Comparison of ENCODE assay signal across 8 cellular contexts in genomic region chr19:49361438-49362047, GRCh38. TPM values are rescaled to one million over a fixed set of nuclear protein-coding genes. Genes with fewer than 3 reads are reported as not detected.
DNase-seq lines count a peak whose midpoint lies in the region; ATAC-seq and TF ChIP-seq lines count a peak whose summit lies in the region.

No MANE protein-coding gene starts in this region.

- no peaks in the 10 kb centered on the region for H3K9me3 ChIP-seq in left ventricle myocardium inferior (replicated peaks)
- no peaks in the 10 kb centered on the region for H3K9me3 ChIP-seq in psoas muscle

- H3K27ac ChIP-seq in left ventricle myocardium inferior (replicated peaks) = peak overlapping the region; percentile 96
- peak overlapping the region; percentile 79 for H3K27ac ChIP-seq in psoas muscle

- H3K4me3 ChIP-seq in left ventricle myocardium inferior (peak overlapping the region; percentile 85), psoas muscle (peak overlapping the region; percentile 83)

- H3K4me1 Mint-ChIP-seq in activated T-cell treated with anti-CD3 and anti-CD28 coated beads, Interleukin-2, amount 50 U/mL, for 4 hours (ENCODE audit: low read depth) = peaks cover 14% of the 10 kb centered on the region
- peaks cover 6% of the 10 kb centered on the region for H3K4me1 Mint-ChIP-seq in activated naive CD8-positive, alpha-beta T cell treated with anti-CD3 and anti-CD28 coated beads for 36 hours

- no peaks in the 10 kb centered on the region for H3K27me3 ChIP-seq in left ventricle myocardium inferior (ENCODE audit: low read depth)
- H3K27me3 ChIP-seq in psoas muscle (ENCODE audit: insufficient read depth in 3 of 3, low read length in 2 of 3) = no peaks in the 10 kb centered on the region

- peaks cover 39% of the 10 kb centered on the region for H3K4me1 ChIP-seq in left ventricle myocardium inferior
- H3K4me1 ChIP-seq in psoas muscle = peaks cover 4% of the 10 kb centered on the region

- H3K27ac Mint-ChIP-seq in activated naive CD8-positive, alpha-beta T cell treated with anti-CD3 and anti-CD28 coated beads for 36 hours = no peak overlapping the region

- peaks cover 22% of the 10 kb centered on the region for H3K27me3 Mint-ChIP-seq in activated T-cell treated with anti-CD3 and anti-CD28 coated beads, Interleukin-2, amount 50 U/mL, for 4 hours (ENCODE audit: low read depth)
- peaks cover 6% of the 10 kb centered on the region for H3K27me3 Mint-ChIP-seq in activated naive CD8-positive, alpha-beta T cell treated with anti-CD3 and anti-CD28 coated beads for 36 hours

- DNase-seq in activated T-cell treated with anti-CD3 and anti-CD28 coated beads, Interleukin-2, amount 50 U/mL, for 4 hours = no peak
- DNase-seq in activated T-cell treated with anti-CD3 and anti-CD28 coated beads, Interleukin-2, amount 50 U/mL, for 48 hours = no peak
- no peak for DNase-seq in activated naive CD8-positive, alpha-beta T cell treated with anti-CD3 and anti-CD28 coated beads for 36 hours
- peak; percentile 85 for DNase-seq in left ventricle myocardium inferior
- peak; percentile 77 to 85 for DNase-seq in psoas muscle
- no peak for DNase-seq in NCI-H2171 treated with DMSO at 0.1 percent for 48 hours (lab: John Stamatoyannopoulos, UW)

- H3K36me3 ChIP-seq in left ventricle myocardium inferior (peaks cover 23% of the 10 kb centered on the region), psoas muscle (ENCODE audit: insufficient read depth in 1 of 2, low read depth in 1 of 2) (peaks cover 0 to 22% of the 10 kb centered on the region in 2 donors)

- H3K36me3 Mint-ChIP-seq in activated T-cell treated with anti-CD3 and anti-CD28 coated beads, Interleukin-2, amount 50 U/mL, for 4 hours (ENCODE audit: insufficient read depth) = no peaks in the 10 kb centered on the region
- no peaks in the 10 kb centered on the region for H3K36me3 Mint-ChIP-seq in activated naive CD8-positive, alpha-beta T cell treated with anti-CD3 and anti-CD28 coated beads for 36 hours

- TF ChIP-seq CTCF in left ventricle myocardium inferior (IDR thresholded peaks at IDR 0.05; ENCODE audit: borderline replicate concordance) (no peak), psoas muscle (IDR thresholded peaks at IDR 0.05) (no peak)

- intact Hi-C loops in left ventricle myocardium inferior (cut with micrococcal nuclease) (no loop called here), psoas muscle (cut with DNase I) (no loop called here)

- no peak for ATAC-seq in activated T-cell treated with anti-CD3 and anti-CD28 coated beads, Interleukin-2, amount 50 U/mL, for 4 hours
- peak; percentile 25 to 60 (median 35) for ATAC-seq in psoas muscle
- ATAC-seq in GM21717 (IDR thresholded peaks at IDR 0.05; ENCODE audit: unreplicated experiment) = no peak
- ATAC-seq in HG03159 (IDR thresholded peaks at IDR 0.05; ENCODE audit: unreplicated experiment) = no peak

- peak overlapping the region; percentile 54 for H3K4me3 Mint-ChIP-seq in activated T-cell treated with anti-CD3 and anti-CD28 coated beads, Interleukin-2, amount 50 U/mL, for 4 hours
- H3K4me3 Mint-ChIP-seq in activated naive CD8-positive, alpha-beta T cell treated with anti-CD3 and anti-CD28 coated beads for 36 hours = peak overlapping the region; percentile 53

- no peaks in the 10 kb centered on the region for H3K9me3 Mint-ChIP-seq in activated T-cell treated with anti-CD3 and anti-CD28 coated beads, Interleukin-2, amount 50 U/mL, for 4 hours
- no peaks in the 10 kb centered on the region for H3K9me3 Mint-ChIP-seq in activated naive CD8-positive, alpha-beta T cell treated with anti-CD3 and anti-CD28 coated beads for 36 hours

- WGBS in psoas muscle, 3 donors = 4 to 5% (median 4%) methylated on average over 24 to 27 of the region's 27 CpGs

RNA-seq across cellular contexts. Expression of gene TEAD2, which starts 0.7 kb away (rescaled TPM):
- total RNA-seq in activated T-cell treated with anti-CD3 and anti-CD28 coated beads, Interleukin-2, amount 50 U/mL, for 4 hours = under 1 TPM in 2 of 3 donors, not detected in 1; 0.16 to 0.33 TPM
- not detected for total RNA-seq in activated naive CD8-positive, alpha-beta T cell treated with anti-CD3 and anti-CD28 coated beads for 36 hours
- total RNA-seq in left ventricle myocardium inferior = 44.1 TPM
- total RNA-seq in psoas muscle = 10 to 100 TPM; 13.8 to 24.1 (median 14.8) TPM
- polyA plus RNA-seq in psoas muscle = 10 to 100 TPM in 2 of 3 donors, 1 to 10 TPM in 1; 9.7 to 23.0 (median 15.0) TPM

RNA-seq across cellular contexts. Expression of gene DKKL1, which starts 2.1 kb away (rescaled TPM):
- total RNA-seq in activated T-cell treated with anti-CD3 and anti-CD28 coated beads, Interleukin-2, amount 50 U/mL, for 4 hours = not detected
- not detected for total RNA-seq in activated naive CD8-positive, alpha-beta T cell treated with anti-CD3 and anti-CD28 coated beads for 36 hours
- total RNA-seq in left ventricle myocardium inferior = not detected
- not detected for total RNA-seq in psoas muscle
- polyA plus RNA-seq in psoas muscle = under 1 TPM in 1 of 3 donors, not detected in 2; 0.06 TPM

RNA-seq across cellular contexts. Expression of gene CD37, which starts 26.3 kb away (rescaled TPM):
- 100 to 1,000 TPM in 2 of 3 donors, 10 to 100 TPM in 1; 99.6 to 116 (median 106) TPM for total RNA-seq in activated T-cell treated with anti-CD3 and anti-CD28 coated beads, Interleukin-2, amount 50 U/mL, for 4 hours
- total RNA-seq in activated naive CD8-positive, alpha-beta T cell treated with anti-CD3 and anti-CD28 coated beads for 36 hours = 100 to 1,000 TPM; 110 to 114 TPM
- 3.7 TPM for total RNA-seq in left ventricle myocardium inferior
- 1 to 10 TPM; 2.3 to 4.7 (median 4.4) TPM for total RNA-seq in psoas muscle
- polyA plus RNA-seq in psoas muscle = 1 to 10 TPM in 2 of 3 donors, under 1 TPM in 1; 0.66 to 1.6 (median 1.6) TPM

RNA-seq across cellular contexts. Expression of gene KASH5, which starts 26.5 kb away (rescaled TPM):
- under 1 TPM; 0.24 to 0.48 (median 0.27) TPM for total RNA-seq in activated T-cell treated with anti-CD3 and anti-CD28 coated beads, Interleukin-2, amount 50 U/mL, for 4 hours
- 1 to 10 TPM in 1 of 2 experiments, under 1 TPM in 1; 0.45 to 1.1 TPM for total RNA-seq in activated naive CD8-positive, alpha-beta T cell treated with anti-CD3 and anti-CD28 coated beads for 36 hours
- total RNA-seq in left ventricle myocardium inferior = not detected
- total RNA-seq in psoas muscle = not detected
- not detected for polyA plus RNA-seq in psoas muscle

RNA-seq across cellular contexts. Expression of gene SLC6A16, which starts 36.6 kb away (rescaled TPM):
- total RNA-seq in activated T-cell treated with anti-CD3 and anti-CD28 coated beads, Interleukin-2, amount 50 U/mL, for 4 hours = under 1 TPM; 0.20 to 0.92 (median 0.29) TPM
- 1 to 10 TPM in 1 of 2 experiments, under 1 TPM in 1; 0.86 to 1.4 TPM for total RNA-seq in activated naive CD8-positive, alpha-beta T cell treated with anti-CD3 and anti-CD28 coated beads for 36 hours
- 1.1 TPM for total RNA-seq in left ventricle myocardium inferior
- total RNA-seq in psoas muscle = under 1 TPM; 0.10 to 0.95 (median 0.39) TPM
- under 1 TPM; 0.07 to 0.31 (median 0.08) TPM for polyA plus RNA-seq in psoas muscle

Comparison
In these comparisons a context has a peak if more than half of its experiments do, and no peak if none do; other contexts are left out.
1. ATAC-seq: peak in psoas muscle (4 of 4); none in activated T-cell treated with anti-CD3 and anti-CD28 coated beads, Interleukin-2, amount 50 U/mL, for 4 hours (0 of 2), GM21717 (single experiment) and HG03159 (single experiment).
2. DNase-seq: peak in left ventricle myocardium inferior (single experiment) and psoas muscle (2 of 2); none in activated T-cell treated with anti-CD3 and anti-CD28 coated beads, Interleukin-2, amount 50 U/mL, for 4 hours (single experiment), activated T-cell treated with anti-CD3 and anti-CD28 coated beads, Interleukin-2, amount 50 U/mL, for 48 hours (0 of 2), activated naive CD8-positive, alpha-beta T cell treated with anti-CD3 and anti-CD28 coated beads for 36 hours (single experiment) and NCI-H2171 treated with DMSO at 0.1 percent for 48 hours (single experiment).
3. RNA of gene TEAD2, which starts 0.7 kb away (total RNA-seq): 44.1 TPM in left ventricle myocardium inferior (single experiment) and 13.8 to 24.1 TPM in psoas muscle; 0.16 to 0.33 TPM in activated T-cell treated with anti-CD3 and anti-CD28 coated beads, Interleukin-2, amount 50 U/mL, for 4 hours and not detected in activated naive CD8-positive, alpha-beta T cell treated with anti-CD3 and anti-CD28 coated beads for 36 hours; every median in the first group is over 10 times any median in the second.
4. RNA of gene CD37, which starts 26.3 kb away (total RNA-seq): 110 to 114 TPM in activated naive CD8-positive, alpha-beta T cell treated with anti-CD3 and anti-CD28 coated beads for 36 hours and 99.6 to 116 TPM in activated T-cell treated with anti-CD3 and anti-CD28 coated beads, Interleukin-2, amount 50 U/mL, for 4 hours; 2.3 to 4.7 TPM in psoas muscle and 3.7 TPM in left ventricle myocardium inferior (single experiment); every median in the first group is over 10 times any median in the second.